In the genomic region with DNA sequence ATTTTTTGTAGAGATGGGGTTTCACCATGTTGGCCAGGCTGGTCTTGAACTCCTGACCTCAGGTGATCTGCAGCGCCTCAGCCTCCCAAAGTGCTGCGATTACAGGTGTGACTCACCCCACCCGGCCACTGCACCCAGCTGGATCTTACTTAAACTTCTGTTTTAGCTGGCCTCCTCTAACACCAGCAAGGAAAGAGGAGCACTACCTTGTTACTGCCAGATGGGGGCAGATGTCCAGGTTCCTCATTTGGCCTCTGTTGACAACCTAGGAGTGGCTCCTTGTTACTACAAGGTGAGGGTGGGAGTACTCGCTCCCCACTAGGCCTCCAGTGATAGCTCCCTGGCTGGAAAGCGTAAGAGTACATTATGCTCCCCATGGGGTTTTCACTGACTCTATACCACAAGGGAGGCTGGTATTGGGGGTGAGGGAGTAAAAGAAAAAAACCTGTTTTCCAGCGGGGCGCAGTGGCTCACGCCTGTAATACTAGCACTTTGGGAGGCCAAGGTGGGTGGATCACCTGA, we compare ENCODE assay signal across 8 cellular contexts. TPM values are rescaled to one million over a fixed set of nuclear protein-coding genes. Genes with fewer than 3 reads are reported as not detected.
DNase-seq lines count a peak whose midpoint lies in the region; ATAC-seq and TF ChIP-seq lines count a peak whose summit lies in the region.

No MANE protein-coding gene starts in this region.

- peak; percentile 82 for TF ChIP-seq CTCF in C4-2B (conservative IDR thresholded peaks at IDR 0.05)
- peak; percentile 39 to 72 for TF ChIP-seq CTCF in fibroblast of lung (conservative IDR thresholded peaks at IDR 0.05 in 1 of 2, IDR thresholded peaks at IDR 0.05 in 1 of 2; ENCODE audit: low read depth in 1 of 2, low read length in 2 of 2)
- TF ChIP-seq CTCF in progenitor cell of endocrine pancreas (IDR thresholded peaks at IDR 0.05; ENCODE audit: unreplicated experiment) = peak; percentile 59

- H3K27ac ChIP-seq in C4-2B = no peak overlapping the region
- H3K27ac ChIP-seq in fibroblast of lung (ENCODE audit: insufficient read depth, low read length) = no peak overlapping the region

- ATAC-seq in GM18867 (IDR thresholded peaks at IDR 0.05; ENCODE audit: unreplicated experiment) (peak; percentile 76), HG03139 (IDR thresholded peaks at IDR 0.05; ENCODE audit: unreplicated experiment) (peak; percentile 85)

- no peaks in the 10 kb centered on the region for H3K36me3 ChIP-seq in fibroblast of lung (ENCODE audit: control insufficient read depth, insufficient read depth, low read length)

- peaks cover 8% of the 10 kb centered on the region for H3K4me1 Mint-ChIP-seq in progenitor cell of endocrine pancreas (ENCODE audit: low read depth)

- no peaks in the 10 kb centered on the region for H3K36me3 Mint-ChIP-seq in progenitor cell of endocrine pancreas (ENCODE audit: insufficient read depth)

- H3K4me1 ChIP-seq in fibroblast of lung (ENCODE audit: control insufficient read depth, extremely low read depth, insufficient read depth, low read length) = peaks cover 4% of the 10 kb centered on the region

- DNase-seq in NCI-H82 treated with DMSO at 0.1 percent for 48 hours (lab: John Stamatoyannopoulos, UW; ENCODE audit: unreplicated experiment) = peak; percentile 16
- DNase-seq in activated CD8-positive, alpha-beta memory T cell treated with anti-CD3 and anti-CD28 coated beads for 48 hours (ENCODE audit: low read depth in 2 of 3, low spot score in 2 of 3) = peak in 2 of 3 experiments; percentile 35 to 39
- peak; percentile 51 to 58 for DNase-seq in fibroblast of lung (ENCODE audit: low read depth in 2 of 2)
- no peak for DNase-seq in progenitor cell of endocrine pancreas (ENCODE audit: low spot score, unreplicated experiment)
- no peak for DNase-seq in posterior vena cava (ENCODE audit: low spot score)

- H4K20me1 ChIP-seq in fibroblast of lung (ENCODE audit: control insufficient read depth, extremely low read depth, insufficient read depth, low read length) = no peaks in the 10 kb centered on the region

- no peak overlapping the region for H3K4me3 ChIP-seq in fibroblast of lung (replicated peaks in 1 of 4; ENCODE audit: control extremely low read depth in 1 of 4, insufficient read depth in 1 of 4, low read depth in 3 of 4, low read length in 4 of 4)

- intact Hi-C loops in posterior vena cava (cut with DNase I) = loop anchor here in 1 of 2 donors (10.0 kb wide), 1 partner anchor 205 kb away; no protein-coding TSS in a partner anchor

- no peaks in the 10 kb centered on the region for H3K9me3 Mint-ChIP-seq in progenitor cell of endocrine pancreas (ENCODE audit: low read depth)

- H3K4me2 ChIP-seq in fibroblast of lung (ENCODE audit: extremely low read depth, insufficient read depth, low read length) = no peak overlapping the region

- no peak overlapping the region for H3K9ac ChIP-seq in fibroblast of lung (ENCODE audit: insufficient read depth, low read length)

- H3K27me3 Mint-ChIP-seq in progenitor cell of endocrine pancreas = no peaks in the 10 kb centered on the region

- H3K27me3 ChIP-seq in fibroblast of lung (ENCODE audit: control insufficient read depth, insufficient read depth, low read length) = no peaks in the 10 kb centered on the region

- no peaks in the 10 kb centered on the region for H3K79me2 ChIP-seq in fibroblast of lung (ENCODE audit: control insufficient read depth, insufficient read depth, low read length)

- no peak overlapping the region for H2AFZ ChIP-seq in fibroblast of lung (ENCODE audit: low read length)

- H3K4me3 Mint-ChIP-seq in progenitor cell of endocrine pancreas (ENCODE audit: low read depth) = no peak overlapping the region

- no peaks in the 10 kb centered on the region for H3K9me3 ChIP-seq in fibroblast of lung (ENCODE audit: control insufficient read depth, insufficient read depth, low read depth, low read length)

- H3K27ac Mint-ChIP-seq in progenitor cell of endocrine pancreas = no peak overlapping the region

RNA-seq across cellular contexts. Expression of a gene that starts 13.1 kb away (rescaled TPM):
- total RNA-seq in fibroblast of lung = 48.8 and 67.4 TPM in 2 replicates
- 54.7 and 71.5 TPM in 2 replicates for polyA plus RNA-seq in fibroblast of lung
- 61.5 and 73.6 TPM in 2 replicates for polyA plus RNA-seq in fibroblast of lung (2012)
- 78.8 and 83.3 TPM in 2 replicates for polyA minus RNA-seq in fibroblast of lung (ENCODE audit: low replicate concordance)
- total RNA-seq in progenitor cell of endocrine pancreas = 49.8 and 49.9 TPM in 2 replicates
- total RNA-seq in posterior vena cava = 10 to 100 TPM; 55.8 to 58.9 TPM

RNA-seq across cellular contexts. Expression of a gene that starts 27.2 kb away (rescaled TPM):
- 61.4 and 68.9 TPM in 2 replicates for total RNA-seq in fibroblast of lung
- polyA plus RNA-seq in fibroblast of lung = 39.5 TPM in 2 replicates
- polyA plus RNA-seq in fibroblast of lung (2012) = 32.9 and 41.0 TPM in 2 replicates
- 12.8 and 12.9 TPM in 2 replicates for polyA minus RNA-seq in fibroblast of lung (ENCODE audit: low replicate concordance)
- 86.1 and 86.8 TPM in 2 replicates for total RNA-seq in progenitor cell of endocrine pancreas
- 10 to 100 TPM; 49.3 to 61.4 TPM for total RNA-seq in posterior vena cava

Comparison
In these comparisons a context has a peak if more than half of its experiments do, and no peak if none do; other contexts are left out.
1. DNase-seq: peak in NCI-H82 treated with DMSO at 0.1 percent for 48 hours (single experiment), activated CD8-positive, alpha-beta memory T cell treated with anti-CD3 and anti-CD28 coated beads for 48 hours (2 of 3) and fibroblast of lung (2 of 2); none in progenitor cell of endocrine pancreas (single experiment) and posterior vena cava (single experiment).
2. Peak in every context shown above with its lines, with median percentiles within 50 percentile points of each other: CTCF ChIP-seq.